ENCODE assay signal across 9 cellular contexts in the genomic region with DNA sequence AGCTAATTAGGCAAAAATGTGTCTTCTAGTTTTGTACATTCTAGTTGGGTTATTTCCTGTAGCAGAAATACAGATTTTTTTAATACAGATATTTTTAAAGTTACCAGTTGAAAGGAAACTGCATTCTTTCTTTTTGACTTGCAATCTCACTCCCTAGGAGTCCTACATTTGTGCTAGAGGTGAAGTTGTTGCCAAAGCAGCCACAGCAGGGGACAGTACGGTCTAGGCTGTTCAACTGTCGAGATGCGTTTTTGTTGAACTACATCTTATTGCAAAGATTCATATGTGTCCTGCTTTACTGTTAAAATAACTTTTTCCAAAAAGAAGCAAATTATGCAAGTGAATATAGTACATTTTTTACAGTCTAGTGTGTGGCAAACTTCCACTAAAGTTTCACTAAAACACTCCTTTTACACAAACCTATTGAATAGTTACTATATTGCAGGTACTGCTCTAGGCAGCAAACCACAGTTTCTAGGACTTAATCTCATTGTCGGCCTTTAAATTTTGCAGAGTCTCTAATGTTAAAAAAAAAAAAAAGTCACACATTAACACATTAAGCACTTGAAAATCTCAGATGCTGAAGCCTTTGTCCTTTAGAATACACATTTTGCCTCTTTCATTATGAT. TPM values are rescaled to one million over a fixed set of nuclear protein-coding genes. Genes with fewer than 3 reads are reported as not detected.
DNase-seq lines count a peak whose midpoint lies in the region; ATAC-seq and TF ChIP-seq lines count a peak whose summit lies in the region.
"Had no signal": no experiment of that assay in that cellular context is flagged by ENCODE, and none has a peak within 500 bp of the region (broad histone marks: within the 10 kb centered on the region; RNA-seq: fewer than 3 reads in every experiment).

No MANE protein-coding gene starts in this region.

- H3K27ac ChIP-seq in Karpas-422 (ENCODE audit: low read length) (no peak overlapping the region), testis (no peak overlapping the region)
- H3K27ac ChIP-seq: left lung had no signal

- H3K4me2 ChIP-seq in Karpas-422 (ENCODE audit: low read depth, low read length, poor library complexity, severe bottlenecking) = no peak overlapping the region

- no peak overlapping the region for H3K4me3 ChIP-seq in Karpas-422 (ENCODE audit: low read length)
- H3K4me3 ChIP-seq in testis = no peak overlapping the region
- H3K4me3 ChIP-seq: left lung had no signal

- H3K9me2 ChIP-seq in Karpas-422 (replicated peaks; ENCODE audit: insufficient read depth, low read length) = no peaks in the 10 kb centered on the region

- no peak for TF ChIP-seq CTCF in testis (IDR thresholded peaks at IDR 0.05)

- peak overlapping the region; percentile 58 for H3K27ac Mint-ChIP-seq in activated CD4-positive, alpha-beta T cell treated with anti-CD3 and anti-CD28 coated beads, Interleukin-2, amount 10 ng/mL, durations not matched to agents 7 days and 5 days

- H3K27me3 ChIP-seq in Karpas-422 (ENCODE audit: low read length) (no peaks in the 10 kb centered on the region), testis (no peaks in the 10 kb centered on the region)
- H3K27me3 ChIP-seq: left lung had no signal

- H3K9me3 Mint-ChIP-seq in activated CD4-positive, alpha-beta T cell treated with anti-CD3 and anti-CD28 coated beads, Interleukin-2, amount 10 ng/mL, durations not matched to agents 7 days and 5 days = peaks cover 5% of the 10 kb centered on the region

- peaks cover 12% of the 10 kb centered on the region for H3K4me1 Mint-ChIP-seq in activated CD4-positive, alpha-beta T cell treated with anti-CD3 and anti-CD28 coated beads, Interleukin-2, amount 10 ng/mL, durations not matched to agents 7 days and 5 days

- TF ChIP-seq POLR2A in testis (IDR thresholded peaks at IDR 0.05) = no peak

- CTCF ChIA-PET in activated CD4-positive, alpha-beta T cell treated with anti-CD3 and anti-CD28 coated beads, Interleukin-2, amount 10 ng/mL, durations not matched to agents 7 days and 5 days (lab: Charles Lee) = interaction anchor here (0.6 to 0.7 kb wide), 3 partner anchors 114 to 501 kb away, joined by 3 to 6 read pairs (median 5); no protein-coding TSS in a partner anchor

- no peaks in the 10 kb centered on the region for H3K9me3 ChIP-seq in Karpas-422 (ENCODE audit: low read length)
- H3K9me3 ChIP-seq in testis = no peaks in the 10 kb centered on the region
- H3K9me3 ChIP-seq: left lung had no signal

- no peaks in the 10 kb centered on the region for H3K79me2 ChIP-seq in Karpas-422 (ENCODE audit: low read length)

- H3K9ac ChIP-seq in Karpas-422 (ENCODE audit: low read length) = no peak overlapping the region

- 83 to 85% methylated on average over 4 of the region's 4 CpGs for WGBS in testis, 2 donors

- H3K27me3 Mint-ChIP-seq in activated CD4-positive, alpha-beta T cell treated with anti-CD3 and anti-CD28 coated beads, Interleukin-2, amount 10 ng/mL, durations not matched to agents 7 days and 5 days = peaks cover 2% of the 10 kb centered on the region

- ATAC-seq in HG02759 (IDR thresholded peaks at IDR 0.05; ENCODE audit: unreplicated experiment) = peak; percentile 38
- peak; percentile 30 for ATAC-seq in stimulated activated naive CD8-positive, alpha-beta T cell treated with anti-CD3 and anti-CD28 coated beads, Interleukin-15, Interleukin-2, amounts not matched to agents 100 U/mL and 50 U/mL, for 24 hours
- ATAC-seq: left lung had no signal

- H3K4me1 ChIP-seq in Karpas-422 (ENCODE audit: low read length) (no peaks in the 10 kb centered on the region), testis (no peaks in the 10 kb centered on the region)
- H3K4me1 ChIP-seq: left lung had no signal

- H3K36me3 Mint-ChIP-seq in activated CD4-positive, alpha-beta T cell treated with anti-CD3 and anti-CD28 coated beads, Interleukin-2, amount 10 ng/mL, durations not matched to agents 7 days and 5 days (ENCODE audit: low read depth) = peaks cover 3% of the 10 kb centered on the region

- no peaks in the 10 kb centered on the region for H4K20me1 ChIP-seq in Karpas-422 (ENCODE audit: insufficient read depth, low read depth, low read length)

- no peak for DNase-seq in activated CD4-positive, alpha-beta T cell treated with anti-CD3 and anti-CD28 coated beads, Interleukin-2, amount 10 ng/mL, durations not matched to agents 7 days and 5 days
- no peak for DNase-seq in activated CD4-positive, alpha-beta T cell treated with anti-CD3 and anti-CD28 coated beads, Interleukin-2, amount 50 U/mL, for 4 hours
- peak; percentile 14 for DNase-seq in Karpas-422
- no peak for DNase-seq in stimulated activated naive CD8-positive, alpha-beta T cell treated with anti-CD3 and anti-CD28 coated beads, Interleukin-15, Interleukin-2, amounts not matched to agents 100 U/mL and 50 U/mL, for 24 hours
- DNase-seq in testis = no peak
- DNase-seq in cerebellar cortex (ENCODE audit: low spot score) = no peak
- no peak for DNase-seq in NCI-H526 treated with DMSO at 0.1 percent for 48 hours (lab: John Stamatoyannopoulos, UW)
- DNase-seq: left lung had no signal

- H2AFZ ChIP-seq in Karpas-422 (ENCODE audit: low read length) = no peak overlapping the region

- POLR2A ChIA-PET in activated CD4-positive, alpha-beta T cell treated with anti-CD3 and anti-CD28 coated beads, Interleukin-2, amount 10 ng/mL, durations not matched to agents 7 days and 5 days (lab: Charles Lee) = interaction anchor here (0.6 kb wide), 1 partner anchor 854 kb away, joined by 6 read pairs; no protein-coding TSS in a partner anchor

- H3K4me3 Mint-ChIP-seq in activated CD4-positive, alpha-beta T cell treated with anti-CD3 and anti-CD28 coated beads, Interleukin-2, amount 10 ng/mL, durations not matched to agents 7 days and 5 days = no peak overlapping the region

- H3K36me3 ChIP-seq in Karpas-422 (ENCODE audit: insufficient read depth, low read length) = no peaks in the 10 kb centered on the region
- H3K36me3 ChIP-seq in testis (ENCODE audit: low read depth, missing control alignments) = no peaks in the 10 kb centered on the region
- H3K36me3 ChIP-seq: left lung had no signal

- intact Hi-C loops in testis (cut with DNase I; ENCODE audit: low total_unique reads) = no loop called here

RNA-seq across cellular contexts. Expression of a gene that starts 30.2 kb away (rescaled TPM):
- not detected for total RNA-seq in activated CD4-positive, alpha-beta T cell treated with anti-CD3 and anti-CD28 coated beads, Interleukin-2, amount 10 ng/mL, durations not matched to agents 7 days and 5 days
- 0.14 TPM in 1 of 2 replicates, not detected in the other for total RNA-seq in Karpas-422 (2014; rRNA removed; shearing (Covaris generic); ENCODE audit: low replicate concordance)
- total RNA-seq in testis = 10 to 100 TPM; 26.9 to 47.2 TPM
- 9.4 TPM for polyA plus RNA-seq in testis (ENCODE audit: insufficient read depth, low read depth, low replicate concordance)

RNA-seq across cellular contexts. Expression of a gene that starts 34.6 kb away (rescaled TPM):
- 10 to 100 TPM; 11.2 TPM for total RNA-seq in activated CD4-positive, alpha-beta T cell treated with anti-CD3 and anti-CD28 coated beads, Interleukin-2, amount 10 ng/mL, durations not matched to agents 7 days and 5 days
- total RNA-seq in Karpas-422 (2014; rRNA removed; shearing (Covaris generic); ENCODE audit: low replicate concordance) = 27.4 and 31.3 TPM in 2 replicates
- total RNA-seq in testis = 10 to 100 TPM; 29.2 to 33.5 TPM
- polyA plus RNA-seq in testis (ENCODE audit: insufficient read depth, low read depth, low replicate concordance) = 28.2 TPM

Comparison
In these comparisons a context has a peak if more than half of its experiments do, and no peak if none do; other contexts are left out.
1. RNA of a gene that starts 30.2 kb away (total RNA-seq): 26.9 to 47.2 TPM in testis; not detected in activated CD4-positive, alpha-beta T cell treated with anti-CD3 and anti-CD28 coated beads, Interleukin-2, amount 10 ng/mL, durations not matched to agents 7 days and 5 days and 0.14 TPM in Karpas-422; every median in the first group is over 10 times any median in the second.